In genomic region chr9:132673355-132673754, GRCh38 we compare ENCODE assay signal across 1 cellular context.
TF ChIP-seq lines count a peak whose summit lies in the region.

No MANE protein-coding gene starts in this region.

TF ChIP-seq in GM23338, 12 proteins besides CTCF, POLR2A, EP300 and RAD21 (continued from another document):
- TF ChIP-seq, protein P1, sequence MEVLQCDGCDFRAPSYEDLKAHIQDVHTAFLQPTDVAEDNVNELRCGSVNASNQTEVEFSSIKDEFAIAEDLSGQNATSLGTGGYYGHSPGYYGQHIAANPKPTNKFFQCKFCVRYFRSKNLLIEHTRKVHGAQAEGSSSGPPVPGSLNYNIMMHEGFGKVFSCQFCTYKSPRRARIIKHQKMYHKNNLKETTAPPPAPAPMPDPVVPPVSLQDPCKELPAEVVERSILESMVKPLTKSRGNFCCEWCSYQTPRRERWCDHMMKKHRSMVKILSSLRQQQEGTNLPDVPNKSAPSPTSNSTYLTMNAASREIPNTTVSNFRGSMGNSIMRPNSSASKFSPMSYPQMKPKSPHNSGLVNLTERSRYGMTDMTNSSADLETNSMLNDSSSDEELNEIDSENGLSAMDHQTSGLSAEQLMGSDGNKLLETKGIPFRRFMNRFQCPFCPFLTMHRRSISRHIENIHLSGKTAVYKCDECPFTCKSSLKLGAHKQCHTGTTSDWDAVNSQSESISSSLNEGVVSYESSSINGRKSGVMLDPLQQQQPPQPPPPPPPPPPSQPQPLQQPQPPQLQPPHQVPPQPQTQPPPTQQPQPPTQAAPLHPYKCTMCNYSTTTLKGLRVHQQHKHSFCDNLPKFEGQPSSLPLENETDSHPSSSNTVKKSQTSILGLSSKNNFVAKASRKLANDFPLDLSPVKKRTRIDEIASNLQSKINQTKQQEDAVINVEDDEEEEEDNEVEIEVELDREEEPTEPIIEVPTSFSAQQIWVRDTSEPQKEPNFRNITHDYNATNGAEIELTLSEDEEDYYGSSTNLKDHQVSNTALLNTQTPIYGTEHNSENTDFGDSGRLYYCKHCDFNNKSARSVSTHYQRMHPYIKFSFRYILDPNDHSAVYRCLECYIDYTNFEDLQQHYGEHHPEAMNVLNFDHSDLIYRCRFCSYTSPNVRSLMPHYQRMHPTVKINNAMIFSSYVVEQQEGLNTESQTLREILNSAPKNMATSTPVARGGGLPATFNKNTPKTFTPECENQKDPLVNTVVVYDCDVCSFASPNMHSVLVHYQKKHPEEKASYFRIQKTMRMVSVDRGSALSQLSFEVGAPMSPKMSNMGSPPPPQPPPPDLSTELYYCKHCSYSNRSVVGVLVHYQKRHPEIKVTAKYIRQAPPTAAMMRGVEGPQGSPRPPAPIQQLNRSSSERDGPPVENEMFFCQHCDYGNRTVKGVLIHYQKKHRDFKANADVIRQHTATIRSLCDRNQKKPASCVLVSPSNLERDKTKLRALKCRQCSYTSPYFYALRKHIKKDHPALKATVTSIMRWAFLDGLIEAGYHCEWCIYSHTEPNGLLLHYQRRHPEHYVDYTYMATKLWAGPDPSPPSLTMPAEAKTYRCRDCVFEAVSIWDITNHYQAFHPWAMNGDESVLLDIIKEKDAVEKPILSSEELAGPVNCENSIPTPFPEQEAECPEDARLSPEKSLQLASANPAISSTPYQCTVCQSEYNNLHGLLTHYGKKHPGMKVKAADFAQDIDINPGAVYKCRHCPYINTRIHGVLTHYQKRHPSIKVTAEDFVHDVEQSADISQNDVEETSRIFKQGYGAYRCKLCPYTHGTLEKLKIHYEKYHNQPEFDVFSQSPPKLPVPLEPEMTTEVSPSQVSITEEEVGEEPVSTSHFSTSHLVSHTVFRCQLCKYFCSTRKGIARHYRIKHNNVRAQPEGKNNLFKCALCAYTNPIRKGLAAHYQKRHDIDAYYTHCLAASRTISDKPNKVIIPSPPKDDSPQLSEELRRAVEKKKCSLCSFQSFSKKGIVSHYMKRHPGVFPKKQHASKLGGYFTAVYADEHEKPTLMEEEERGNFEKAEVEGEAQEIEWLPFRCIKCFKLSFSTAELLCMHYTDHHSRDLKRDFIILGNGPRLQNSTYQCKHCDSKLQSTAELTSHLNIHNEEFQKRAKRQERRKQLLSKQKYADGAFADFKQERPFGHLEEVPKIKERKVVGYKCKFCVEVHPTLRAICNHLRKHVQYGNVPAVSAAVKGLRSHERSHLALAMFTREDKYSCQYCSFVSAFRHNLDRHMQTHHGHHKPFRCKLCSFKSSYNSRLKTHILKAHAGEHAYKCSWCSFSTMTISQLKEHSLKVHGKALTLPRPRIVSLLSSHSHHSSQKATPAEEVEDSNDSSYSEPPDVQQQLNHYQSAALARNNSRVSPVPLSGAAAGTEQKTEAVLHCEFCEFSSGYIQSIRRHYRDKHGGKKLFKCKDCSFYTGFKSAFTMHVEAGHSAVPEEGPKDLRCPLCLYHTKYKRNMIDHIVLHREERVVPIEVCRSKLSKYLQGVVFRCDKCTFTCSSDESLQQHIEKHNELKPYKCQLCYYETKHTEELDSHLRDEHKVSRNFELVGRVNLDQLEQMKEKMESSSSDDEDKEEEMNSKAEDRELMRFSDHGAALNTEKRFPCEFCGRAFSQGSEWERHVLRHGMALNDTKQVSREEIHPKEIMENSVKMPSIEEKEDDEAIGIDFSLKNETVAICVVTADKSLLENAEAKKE (CRISPR knock-in tag; IDR thresholded peaks at IDR 0.05): no peak
- TF ChIP-seq ZNF114 (CRISPR knock-in tag; IDR thresholded peaks at IDR 0.05): no peak
- no peak for TF ChIP-seq REST (IDR thresholded peaks at IDR 0.05; ENCODE audit: unreplicated experiment)
- no peak for TF ChIP-seq CREB1 (CRISPR knock-in tag; IDR thresholded peaks at IDR 0.05; ENCODE audit: low read depth)
